Comparison of ENCODE assay signal across 9 cellular contexts in genomic region chr15:77034620-77035467, GRCh38. TPM values are rescaled to one million over a fixed set of nuclear protein-coding genes. Genes with fewer than 3 reads are reported as not detected.
A peak's percentile ranks its signal among the peaks of the same experiment; 100 is the strongest.
DNase-seq lines count a peak whose midpoint lies in the region; ATAC-seq and FAIRE-seq lines count a peak whose summit lies in the region.
"Had no signal": no experiment of that assay in that cellular context is flagged by ENCODE, and none has a peak within 500 bp of the region (broad histone marks: within the 10 kb centered on the region; RNA-seq: fewer than 3 reads in every experiment).

No MANE protein-coding gene starts in this region.

- H3K27ac ChIP-seq in CD8-positive, alpha-beta memory T cell (ENCODE audit: low read depth, low read length) = no peak overlapping the region
- no peak overlapping the region for H3K27ac ChIP-seq in right cardiac atrium (ENCODE audit: low read length)

- no peaks in the 10 kb centered on the region for H3K9me3 ChIP-seq in CD8-positive, alpha-beta memory T cell (ENCODE audit: low read length)
- H3K9me3 ChIP-seq in right cardiac atrium (ENCODE audit: control insufficient read depth, low read length) = no peaks in the 10 kb centered on the region

- H3K4me1 ChIP-seq in CD8-positive, alpha-beta memory T cell (ENCODE audit: insufficient read depth, low read length) = no peaks in the 10 kb centered on the region
- H3K4me1 ChIP-seq in right cardiac atrium (ENCODE audit: control insufficient read depth, insufficient read depth, low read length) = no peaks in the 10 kb centered on the region

- no peak overlapping the region for H3K4me3 ChIP-seq in CD8-positive, alpha-beta memory T cell (ENCODE audit: low read length)
- H3K4me3 ChIP-seq in right cardiac atrium (ENCODE audit: low read length) = no peak overlapping the region

- intact Hi-C loops in right cardiac atrium (cut with DNase I) = no loop called here

- ATAC-seq in right cardiac atrium (peak; percentile 6 to 18), GM19351 (IDR thresholded peaks at IDR 0.05; ENCODE audit: unreplicated experiment) (no peak)

- POLR2A ChIA-PET in CD8-positive, alpha-beta memory T cell (lab: Charles Lee) = no interaction called here

- no peak overlapping the region for H3K4me3 Mint-ChIP-seq in CD8-positive, alpha-beta memory T cell
- no peak overlapping the region for H3K4me3 Mint-ChIP-seq in activated naive CD4-positive, alpha-beta T cell treated with anti-CD3 and anti-CD28 coated beads, Interleukin-2, amount 10 ng/mL, durations not matched to agents 7 days and 5 days

- H3K27me3 Mint-ChIP-seq in CD8-positive, alpha-beta memory T cell = no peaks in the 10 kb centered on the region
- peaks cover 10% of the 10 kb centered on the region for H3K27me3 Mint-ChIP-seq in activated naive CD4-positive, alpha-beta T cell treated with anti-CD3 and anti-CD28 coated beads, Interleukin-2, amount 10 ng/mL, durations not matched to agents 7 days and 5 days

- DNase-seq in CD8-positive, alpha-beta memory T cell = peak in 4 of 5 donors; percentile 26 to 57 (median 38)
- peak; percentile 57 for DNase-seq in NAMALWA (ENCODE audit: low spot score)
- DNase-seq in activated naive CD4-positive, alpha-beta T cell treated with anti-CD3 and anti-CD28 coated beads, Interleukin-2, amount 10 ng/mL, durations not matched to agents 7 days and 5 days = peak; percentile 20
- peak in 2 of 3 donors; percentile 68 to 75 for DNase-seq in right cardiac atrium
- DNase-seq in stimulated activated CD4-positive, alpha-beta T cell treated with anti-CD3 and anti-CD28 coated beads, Interleukin-4, amount 100 ng/mL, for 1 hour = peak; percentile 59
- no peak for DNase-seq in RCC 7860 (ENCODE audit: low spot score)
- no peak for DNase-seq in NCI-H1694 treated with DMSO at 0.1 percent for 48 hours (lab: John Stamatoyannopoulos, UW)

- FAIRE-seq in RCC 7860 (lab: Jason Lieb, UNC) = no peak
- FAIRE-seq: frontal cortex had no signal

- CTCF ChIA-PET in CD8-positive, alpha-beta memory T cell (lab: Charles Lee) = interaction anchor here (0.6 to 2.1 kb wide), 6 partner anchors 8 to 508 kb away, joined by 3 to 9 read pairs (median 8); partner anchors contain the start of gene PSTPIP1
- CTCF ChIA-PET in activated naive CD4-positive, alpha-beta T cell treated with anti-CD3 and anti-CD28 coated beads, Interleukin-2, amount 10 ng/mL, durations not matched to agents 7 days and 5 days (lab: Charles Lee) = interaction anchor here (6.9 kb wide), 1 partner anchor 60 kb away, joined by 82 read pairs; no protein-coding TSS in a partner anchor

- peaks cover 42% of the 10 kb centered on the region for H3K36me3 ChIP-seq in CD8-positive, alpha-beta memory T cell (ENCODE audit: insufficient read depth, low read length)

- H3K9me3 Mint-ChIP-seq in CD8-positive, alpha-beta memory T cell = peaks cover 0 to 18% (median 2%) of the 10 kb centered on the region in 5 donors
- H3K9me3 Mint-ChIP-seq in activated naive CD4-positive, alpha-beta T cell treated with anti-CD3 and anti-CD28 coated beads, Interleukin-2, amount 10 ng/mL, durations not matched to agents 7 days and 5 days = peaks cover 29% of the 10 kb centered on the region

- H3K27me3 ChIP-seq in CD8-positive, alpha-beta memory T cell (ENCODE audit: insufficient read depth, low read length, poor library complexity, severe bottlenecking) = no peaks in the 10 kb centered on the region
- no peaks in the 10 kb centered on the region for H3K27me3 ChIP-seq in right cardiac atrium (ENCODE audit: control insufficient read depth, insufficient read depth)

- peaks cover 0 to 11% (median 5%) of the 10 kb centered on the region in 3 donors for H3K4me1 Mint-ChIP-seq in CD8-positive, alpha-beta memory T cell
- peaks cover 3% of the 10 kb centered on the region for H3K4me1 Mint-ChIP-seq in activated naive CD4-positive, alpha-beta T cell treated with anti-CD3 and anti-CD28 coated beads, Interleukin-2, amount 10 ng/mL, durations not matched to agents 7 days and 5 days

- H3K36me3 Mint-ChIP-seq in CD8-positive, alpha-beta memory T cell = peaks cover 2 to 71% (median 4%) of the 10 kb centered on the region in 3 donors
- peaks cover 79% of the 10 kb centered on the region for H3K36me3 Mint-ChIP-seq in activated naive CD4-positive, alpha-beta T cell treated with anti-CD3 and anti-CD28 coated beads, Interleukin-2, amount 10 ng/mL, durations not matched to agents 7 days and 5 days

- peak overlapping the region in 6 of 8 donors; percentile 31 to 97 (median 80) for H3K27ac Mint-ChIP-seq in CD8-positive, alpha-beta memory T cell
- H3K27ac Mint-ChIP-seq in activated naive CD4-positive, alpha-beta T cell treated with anti-CD3 and anti-CD28 coated beads, Interleukin-2, amount 10 ng/mL, durations not matched to agents 7 days and 5 days = no peak overlapping the region

- WGBS in right cardiac atrium = 61% methylated on average over 14 of the region's 14 CpGs

RNA-seq across cellular contexts. Expression of gene TSPAN3, which starts 36.1 kb away (rescaled TPM):
- total RNA-seq in CD8-positive, alpha-beta memory T cell = 10 to 100 TPM; 59.3 to 60.5 TPM
- 45.2 TPM for polyA plus RNA-seq in CD8-positive, alpha-beta memory T cell
- 100 to 1,000 TPM; 124 to 135 (median 127) TPM for total RNA-seq in right cardiac atrium
- 129 TPM for polyA plus RNA-seq in right cardiac atrium

RNA-seq across cellular contexts. Expression of gene PSTPIP1, which starts 39.9 kb away (rescaled TPM):
- 100 to 1,000 TPM; 123 to 127 TPM for total RNA-seq in CD8-positive, alpha-beta memory T cell
- 83.1 TPM for polyA plus RNA-seq in CD8-positive, alpha-beta memory T cell
- 1 to 10 TPM; 2.9 to 6.0 (median 5.5) TPM for total RNA-seq in right cardiac atrium
- 1.9 TPM for polyA plus RNA-seq in right cardiac atrium

Comparison
In these comparisons a context has a peak if more than half of its experiments do, and no peak if none do; other contexts are left out.
1. DNase-seq: peak in CD8-positive, alpha-beta memory T cell (4 of 5), NAMALWA (single experiment), activated naive CD4-positive, alpha-beta T cell treated with anti-CD3 and anti-CD28 coated beads, Interleukin-2, amount 10 ng/mL, durations not matched to agents 7 days and 5 days (single experiment), right cardiac atrium (2 of 3) and stimulated activated CD4-positive, alpha-beta T cell treated with anti-CD3 and anti-CD28 coated beads, Interleukin-4, amount 100 ng/mL, for 1 hour (single experiment); none in RCC 7860 (single experiment) and NCI-H1694 treated with DMSO at 0.1 percent for 48 hours (single experiment).
2. RNA of gene PSTPIP1, which starts 39.9 kb away (total RNA-seq): 123 to 127 TPM in CD8-positive, alpha-beta memory T cell; 2.9 to 6.0 TPM in right cardiac atrium; every median in the first group is over 10 times any median in the second.